ENCODE assay signal across 13 cellular contexts in the genomic region with DNA sequence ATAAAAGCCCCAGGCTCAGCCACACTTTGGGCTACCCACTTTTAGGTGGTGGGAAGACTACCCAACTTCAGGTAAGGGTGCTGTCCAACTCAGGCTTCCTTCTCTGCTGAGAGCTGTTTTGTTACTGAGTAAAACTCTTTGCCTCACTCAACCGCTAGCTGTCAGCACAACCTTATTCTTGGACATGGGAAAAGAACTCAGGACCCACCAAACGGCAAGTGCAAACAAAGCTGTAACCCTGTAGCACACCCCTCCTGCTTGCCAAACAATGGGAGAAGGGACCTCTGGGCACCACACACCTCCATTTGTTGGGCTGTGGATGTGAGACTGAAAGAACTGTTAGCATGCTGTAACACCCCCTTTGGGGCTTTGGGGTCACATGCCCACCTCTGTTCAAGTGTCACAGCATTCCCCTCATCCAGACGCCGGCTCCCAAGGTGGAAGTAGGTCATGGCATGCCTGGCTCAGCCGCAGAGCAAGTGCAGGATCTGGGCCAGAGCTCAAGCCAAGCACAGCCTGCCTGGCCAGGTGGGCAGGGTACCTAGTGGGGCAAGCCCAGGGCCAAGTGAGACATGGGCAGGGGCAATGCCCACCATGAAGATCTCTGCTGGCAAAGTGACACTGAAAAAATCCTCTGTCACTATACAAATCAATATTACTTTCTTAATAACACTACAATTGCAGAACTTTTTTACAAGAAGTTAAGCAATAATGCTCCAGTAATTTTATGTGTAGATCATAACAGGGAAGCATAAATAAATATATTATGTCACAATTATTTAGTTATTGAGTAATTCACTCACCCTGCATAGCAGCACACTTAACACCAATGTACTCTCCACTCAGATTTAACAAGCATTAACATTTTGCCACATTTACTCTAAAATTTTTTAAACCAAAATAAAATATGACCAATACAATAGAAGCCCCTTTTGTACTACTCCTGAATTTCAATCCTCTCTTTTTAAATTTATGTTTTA.
"Had no signal": no experiment of that assay in that cellular context is flagged by ENCODE, and none has a peak within 500 bp of the region (broad histone marks: within the 10 kb centered on the region; RNA-seq: fewer than 3 reads in every experiment).

No MANE protein-coding gene starts in this region.

- H3K27ac Mint-ChIP-seq: activated CD8-positive, alpha-beta memory T cell treated with anti-CD3 and anti-CD28 coated beads, Interleukin-2, amount 10 ng/mL, durations not matched to agents 7 days and 5 days; effector memory CD8-positive, alpha-beta T cell had no signal

- H3K4me3 Mint-ChIP-seq: activated CD8-positive, alpha-beta memory T cell treated with anti-CD3 and anti-CD28 coated beads, Interleukin-2, amount 10 ng/mL, durations not matched to agents 7 days and 5 days; effector memory CD8-positive, alpha-beta T cell; immature natural killer cell; neural crest cell had no signal

- H3K4me3 ChIP-seq: cardiac muscle cell, pancreas, skin epidermis, thyroid gland, uterus had no signal

- H3K4me1 ChIP-seq: pancreas, thyroid gland, uterus had no signal

- H3K9me3 Mint-ChIP-seq: effector memory CD8-positive, alpha-beta T cell; immature natural killer cell; neural crest cell had no signal

- H3K27me3 Mint-ChIP-seq: activated CD8-positive, alpha-beta memory T cell treated with anti-CD3 and anti-CD28 coated beads, Interleukin-2, amount 10 ng/mL, durations not matched to agents 7 days and 5 days; effector memory CD8-positive, alpha-beta T cell had no signal

- H3K27me3 ChIP-seq: cardiac muscle cell, pancreas, thyroid gland, uterus had no signal

- ATAC-seq: activated CD8-positive, alpha-beta memory T cell treated with anti-CD3 and anti-CD28 coated beads, Interleukin-2, amount 10 ng/mL, durations not matched to agents 7 days and 5 days; effector memory CD8-positive, alpha-beta T cell; pancreas had no signal

- DNase-seq: activated CD4-positive, alpha-beta T cell treated with anti-CD3 and anti-CD28 coated beads for 1 hour; activated CD4-positive, alpha-beta T cell treated with anti-CD3 and anti-CD28 coated beads, Interleukin-2, amount 50 U/mL, for 48 hours; activated CD8-positive, alpha-beta memory T cell treated with anti-CD3 and anti-CD28 coated beads, Interleukin-2, amount 10 ng/mL, durations not matched to agents 7 days and 5 days; activated gamma-delta T cell treated with Interleukin-2 at 50 U/mL for 16 hours; activated T-cell treated with anti-CD3 and anti-CD28 coated beads, Interleukin-2, amount 50 U/mL, for 48 hours; effector memory CD8-positive, alpha-beta T cell; immature natural killer cell; thyroid gland; uterus had no signal

- H3K36me3 ChIP-seq: pancreas, thyroid gland, uterus had no signal

- H3K4me1 Mint-ChIP-seq: activated CD8-positive, alpha-beta memory T cell treated with anti-CD3 and anti-CD28 coated beads, Interleukin-2, amount 10 ng/mL, durations not matched to agents 7 days and 5 days; immature natural killer cell; neural crest cell had no signal

- H3K9me3 ChIP-seq: pancreas, thyroid gland, uterus had no signal

- H3K27ac ChIP-seq: cardiac muscle cell, pancreas, skin epidermis, thyroid gland, uterus had no signal
